19 cellular contexts compared by ENCODE assay signal in genomic region chr7:77353407-77353721, GRCh38.
DNase-seq lines count a peak whose midpoint lies in the region; ATAC-seq and TF ChIP-seq lines count a peak whose summit lies in the region.
"Had no signal": no experiment of that assay in that cellular context is flagged by ENCODE, and none has a peak within 500 bp of the region (broad histone marks: within the 10 kb centered on the region; RNA-seq: fewer than 3 reads in every experiment).

No MANE protein-coding gene starts in this region.

- H3K36me3 Mint-ChIP-seq in activated T-cell treated with anti-CD3 and anti-CD28 coated beads, Interleukin-2, amount 50 U/mL, for 24 hours (ENCODE audit: low read depth) = no peaks in the 10 kb centered on the region
- H3K36me3 Mint-ChIP-seq in activated B cell treated with CpG ODN at 0.5 μM for 24 hours (ENCODE audit: low read depth) = peaks cover 65% of the 10 kb centered on the region
- H3K36me3 Mint-ChIP-seq in central memory CD8-positive, alpha-beta T cell (ENCODE audit: insufficient read depth) = peaks cover 5% of the 10 kb centered on the region
- H3K36me3 Mint-ChIP-seq in stimulated activated effector memory CD8-positive, alpha-beta T cell treated with anti-CD3 and anti-CD28 coated beads, Interleukin-12 subunit alpha, Interleukin-12 subunit beta, amount 100 ng/mL, for 72 hours = no peaks in the 10 kb centered on the region

- no peak overlapping the region for H3K4me3 Mint-ChIP-seq in activated T-cell treated with anti-CD3 and anti-CD28 coated beads, Interleukin-2, amount 50 U/mL, for 24 hours
- H3K4me3 Mint-ChIP-seq in activated B cell treated with CpG ODN at 0.5 μM for 24 hours = no peak overlapping the region
- peak overlapping the region; percentile 27 for H3K4me3 Mint-ChIP-seq in central memory CD8-positive, alpha-beta T cell
- peak overlapping the region; percentile 55 for H3K4me3 Mint-ChIP-seq in stimulated activated effector memory CD8-positive, alpha-beta T cell treated with anti-CD3 and anti-CD28 coated beads, Interleukin-12 subunit alpha, Interleukin-12 subunit beta, amount 100 ng/mL, for 72 hours

- no peak for TF ChIP-seq CTCF in activated B cell treated with CpG ODN at 0.5 μM for 24 hours (IDR thresholded peaks at IDR 0.05)

- intact Hi-C loops in activated B cell treated with CpG ODN at 0.5 μM for 24 hours (cut with micrococcal nuclease) = loop anchor here (5.0 kb wide), 1 partner anchor 39 kb away; no protein-coding TSS in a partner anchor

- peak overlapping the region; percentile 37 for H3K27ac Mint-ChIP-seq in activated T-cell treated with anti-CD3 and anti-CD28 coated beads, Interleukin-2, amount 50 U/mL, for 24 hours
- H3K27ac Mint-ChIP-seq in activated B cell treated with CpG ODN at 0.5 μM for 24 hours = peak overlapping the region; percentile 96
- H3K27ac Mint-ChIP-seq in central memory CD8-positive, alpha-beta T cell (ENCODE audit: low read depth) = peak overlapping the region; percentile 39
- H3K27ac Mint-ChIP-seq in stimulated activated effector memory CD8-positive, alpha-beta T cell treated with anti-CD3 and anti-CD28 coated beads, Interleukin-12 subunit alpha, Interleukin-12 subunit beta, amount 100 ng/mL, for 72 hours = no peak overlapping the region

- H3K9me3 Mint-ChIP-seq in activated T-cell treated with anti-CD3 and anti-CD28 coated beads, Interleukin-2, amount 50 U/mL, for 24 hours = no peaks in the 10 kb centered on the region
- H3K9me3 Mint-ChIP-seq in activated B cell treated with CpG ODN at 0.5 μM for 24 hours = no peaks in the 10 kb centered on the region
- H3K9me3 Mint-ChIP-seq in central memory CD8-positive, alpha-beta T cell = no peaks in the 10 kb centered on the region
- no peaks in the 10 kb centered on the region for H3K9me3 Mint-ChIP-seq in stimulated activated effector memory CD8-positive, alpha-beta T cell treated with anti-CD3 and anti-CD28 coated beads, Interleukin-12 subunit alpha, Interleukin-12 subunit beta, amount 100 ng/mL, for 72 hours

- no peak for ATAC-seq in activated B cell treated with CpG ODN at 0.5 μM for 24 hours (ENCODE audit: low read depth)
- no peak for ATAC-seq in central memory CD8-positive, alpha-beta T cell (replicated peaks; ENCODE audit: extremely low read depth, poor library complexity, severe bottlenecking)
- no peak for ATAC-seq in stimulated activated effector memory CD8-positive, alpha-beta T cell treated with anti-CD3 and anti-CD28 coated beads, Interleukin-12 subunit alpha, Interleukin-12 subunit beta, amount 100 ng/mL, for 72 hours
- ATAC-seq: lower lobe of right lung had no signal

- peaks cover 51% of the 10 kb centered on the region for H3K4me1 Mint-ChIP-seq in activated T-cell treated with anti-CD3 and anti-CD28 coated beads, Interleukin-2, amount 50 U/mL, for 24 hours (ENCODE audit: low read depth)
- H3K4me1 Mint-ChIP-seq in activated B cell treated with CpG ODN at 0.5 μM for 24 hours = peaks cover 41% of the 10 kb centered on the region
- H3K4me1 Mint-ChIP-seq in central memory CD8-positive, alpha-beta T cell = peaks cover 65% of the 10 kb centered on the region
- H3K4me1 Mint-ChIP-seq in stimulated activated effector memory CD8-positive, alpha-beta T cell treated with anti-CD3 and anti-CD28 coated beads, Interleukin-12 subunit alpha, Interleukin-12 subunit beta, amount 100 ng/mL, for 72 hours = peaks cover 51% of the 10 kb centered on the region

- no peaks in the 10 kb centered on the region for H3K27me3 Mint-ChIP-seq in activated T-cell treated with anti-CD3 and anti-CD28 coated beads, Interleukin-2, amount 50 U/mL, for 24 hours
- no peaks in the 10 kb centered on the region for H3K27me3 Mint-ChIP-seq in activated B cell treated with CpG ODN at 0.5 μM for 24 hours
- no peaks in the 10 kb centered on the region for H3K27me3 Mint-ChIP-seq in central memory CD8-positive, alpha-beta T cell

- CTCF ChIA-PET in activated B cell treated with CpG ODN at 0.5 μM for 24 hours (lab: Charles Lee) = no interaction called here

- no peak for DNase-seq in activated T-cell treated with anti-CD3 and anti-CD28 coated beads, Interleukin-2, amount 50 U/mL, for 24 hours
- DNase-seq in activated T-cell treated with anti-CD3 and anti-CD28 coated beads, Interleukin-2, amount 50 U/mL, for 1 hour = no peak
- DNase-seq in activated B cell treated with CpG ODN at 0.5 μM for 24 hours (no peak), NCI-H146 treated with DMSO at 0.1 percent for 48 hours (lab: John Stamatoyannopoulos, UW; ENCODE audit: unreplicated experiment) (no peak), GF-D8 (lab: John Stamatoyannopoulos, UW) (no peak), NCI-H2081 (lab: John Stamatoyannopoulos, UW) (no peak)
- no peak for DNase-seq in central memory CD8-positive, alpha-beta T cell (ENCODE audit: low spot score in 2 of 2)
- no peak for DNase-seq in stimulated activated effector memory CD8-positive, alpha-beta T cell treated with anti-CD3 and anti-CD28 coated beads, Interleukin-12 subunit alpha, Interleukin-12 subunit beta, amount 100 ng/mL, for 72 hours (ENCODE audit: low spot score in 2 of 2)
- DNase-seq: activated CD4-positive, alpha-beta T cell treated with anti-CD3 and anti-CD28 coated beads for 4 hours; amygdala; C1 segment of cervical spinal cord; caudate nucleus; foreskin melanocyte; hypothalamus; lower lobe of right lung; NCI-H1105 treated with DMSO at 0.1 percent for 48 hours; NCI-H524; retina; substantia nigra had no signal

- POLR2A ChIA-PET in activated B cell treated with CpG ODN at 0.5 μM for 24 hours (lab: Charles Lee) = interaction anchor here (0.6 kb wide), 1 partner anchor 63 kb away, joined by 3 read pairs; no protein-coding TSS in a partner anchor

Comparison
In these comparisons a context has a peak if more than half of its experiments do, and no peak if none do; other contexts are left out.
1. H3K4me3 Mint-ChIP-seq: peak in central memory CD8-positive, alpha-beta T cell (single experiment) and stimulated activated effector memory CD8-positive, alpha-beta T cell treated with anti-CD3 and anti-CD28 coated beads, Interleukin-12 subunit alpha, Interleukin-12 subunit beta, amount 100 ng/mL, for 72 hours (single experiment); none in activated T-cell treated with anti-CD3 and anti-CD28 coated beads, Interleukin-2, amount 50 U/mL, for 24 hours (single experiment) and activated B cell treated with CpG ODN at 0.5 μM for 24 hours (single experiment).